Comparison of ENCODE assay signal across 23 cellular contexts in genomic region chr9:92003308-92004044, GRCh38. TPM values are rescaled to one million over a fixed set of nuclear protein-coding genes. Genes with fewer than 3 reads are reported as not detected.
"Had no signal": no experiment of that assay in that cellular context is flagged by ENCODE, and none has a peak within 500 bp of the region (broad histone marks: within the 10 kb centered on the region; RNA-seq: fewer than 3 reads in every experiment).

No MANE protein-coding gene starts in this region.

- H3K36me3 Mint-ChIP-seq: activated naive CD4-positive, alpha-beta T cell treated with anti-CD3 and anti-CD28 coated beads, Interleukin-2, amount 50 U/mL, for 24 hours had no signal

- H3K36me3 ChIP-seq: ascending aorta had no signal

- H3K27ac ChIP-seq: ascending aorta, body of pancreas had no signal

- ATAC-seq: body of pancreas, Panc1 had no signal

- DNase-seq: activated CD4-positive, alpha-beta T cell treated with anti-CD3 and anti-CD28 coated beads, Interleukin-2, amount 10 ng/mL, durations not matched to agents 24 days and 14 days; activated CD4-positive, alpha-beta T cell treated with anti-CD3 and anti-CD28 coated beads, Interleukin-2, amount 50 U/mL, for 48 hours; activated CD4-positive, CD25-positive, alpha-beta regulatory T cell treated with anti-CD3 and anti-CD28 coated beads, Interleukin-2, amount 50 U/mL, for 72 hours; activated T-cell treated with anti-CD3 and anti-CD28 coated beads for 4 hours; activated T-cell treated with anti-CD3 and anti-CD28 coated beads, Interleukin-2, amount 50 U/mL, for 48 hours; body of pancreas; Kasumi-1; KBM-7; NCI-H1105 treated with DMSO at 0.1 percent for 48 hours; NCI-H1436 treated with DMSO at 0.1 percent for 48 hours; NCI-H187; NCI-H2081; NCI-H510A treated with DMSO at 0.1 percent for 48 hours; NCI-H69; NK-92 treated with Interleukin-12 subunit alpha and Interleukin-12 subunit beta, amount 100 ng/mL, for 24 hours; OCI-M1; Right ventricle myocardium superior; RPMI8226 had no signal

- H3K9me3 Mint-ChIP-seq: activated CD4-positive, alpha-beta T cell treated with anti-CD3 and anti-CD28 coated beads, Interleukin-2, amount 10 ng/mL, durations not matched to agents 24 days and 14 days; activated naive CD4-positive, alpha-beta T cell treated with anti-CD3 and anti-CD28 coated beads, Interleukin-2, amount 50 U/mL, for 24 hours; activated T-helper 2 cell treated with anti-CD3 and anti-CD28 coated beads, Interferon-gamma antibody, Interleukin-2, Interleukin-4, amounts not matched to agents 10 μg/mL and 5 μg/mL and 100 μg/mL, durations not matched to agents 14 hours and 24 hours and 36 hours; T-helper 1 cell treated with Interleukin-12 subunit alpha and Interleukin-12 subunit beta and Interleukin-4 antibody, amounts not matched to agents 30 μg/mL and 1 μg/mL, for 36 hours had no signal

- H3K9me3 ChIP-seq: ascending aorta, body of pancreas had no signal

- H3K4me3 ChIP-seq: ascending aorta, body of pancreas had no signal

- H3K4me1 Mint-ChIP-seq: activated CD4-positive, alpha-beta T cell treated with anti-CD3 and anti-CD28 coated beads, Interleukin-2, amount 10 ng/mL, durations not matched to agents 24 days and 14 days; activated naive CD4-positive, alpha-beta T cell treated with anti-CD3 and anti-CD28 coated beads, Interleukin-2, amount 50 U/mL, for 24 hours had no signal

- H3K4me3 Mint-ChIP-seq: activated CD4-positive, alpha-beta T cell treated with anti-CD3 and anti-CD28 coated beads, Interleukin-2, amount 10 ng/mL, durations not matched to agents 24 days and 14 days; activated naive CD4-positive, alpha-beta T cell treated with anti-CD3 and anti-CD28 coated beads, Interleukin-2, amount 50 U/mL, for 24 hours; T-helper 1 cell treated with Interleukin-12 subunit alpha and Interleukin-12 subunit beta and Interleukin-4 antibody, amounts not matched to agents 30 μg/mL and 1 μg/mL, for 36 hours had no signal

- H3K4me1 ChIP-seq: ascending aorta, body of pancreas had no signal

- H3K27ac Mint-ChIP-seq: activated CD4-positive, alpha-beta T cell treated with anti-CD3 and anti-CD28 coated beads, Interleukin-2, amount 10 ng/mL, durations not matched to agents 24 days and 14 days; activated naive CD4-positive, alpha-beta T cell treated with anti-CD3 and anti-CD28 coated beads, Interleukin-2, amount 50 U/mL, for 24 hours; activated T-helper 2 cell treated with anti-CD3 and anti-CD28 coated beads, Interferon-gamma antibody, Interleukin-2, Interleukin-4, amounts not matched to agents 10 μg/mL and 5 μg/mL and 100 μg/mL, durations not matched to agents 14 hours and 24 hours and 36 hours; T-helper 1 cell treated with Interleukin-12 subunit alpha and Interleukin-12 subunit beta and Interleukin-4 antibody, amounts not matched to agents 30 μg/mL and 1 μg/mL, for 36 hours had no signal

- H3K27me3 ChIP-seq: ascending aorta, body of pancreas had no signal

RNA-seq across cellular contexts. Expression of gene ROR2, which starts 53.4 kb away (rescaled TPM):
- total RNA-seq: activated T-helper 2 cell treated with anti-CD3 and anti-CD28 coated beads, Interferon-gamma antibody, Interleukin-2, Interleukin-4, amounts not matched to agents 10 μg/mL and 5 μg/mL and 100 μg/mL, durations not matched to agents 14 hours and 24 hours and 36 hours had no signal
